Comparison of ENCODE assay signal across 1 cellular context in genomic region chr17:48439473-48439872, GRCh38.
TF ChIP-seq lines count a peak whose summit lies in the region.

No MANE protein-coding gene starts in this region.

TF ChIP-seq in K562, 482 proteins besides CTCF, POLR2A, EP300 and RAD21 (continued from another document and continues in another):
- TF ChIP-seq HMBOX1 (IDR thresholded peaks at IDR 0.05) = no peak
- TF ChIP-seq MYBL2 (IDR thresholded peaks at IDR 0.05; ENCODE audit: low read depth) = no peak
- no peak for TF ChIP-seq MYBL2 (CRISPR knock-in tag; IDR thresholded peaks at IDR 0.05; ENCODE audit: borderline replicate concordance)
- TF ChIP-seq ZNF507 (tag; conservative IDR thresholded peaks at IDR 0.05) = no peak
- no peak for TF ChIP-seq TSHZ1 (CRISPR knock-in tag; IDR thresholded peaks at IDR 0.05)
- no peak for TF ChIP-seq ZC3H8 (IDR thresholded peaks at IDR 0.05)
- TF ChIP-seq CBFA2T2 (conservative IDR thresholded peaks at IDR 0.05) = peak; percentile 61
- TF ChIP-seq IRF1 (CRISPR knock-in tag; IDR thresholded peaks at IDR 0.05; ENCODE audit: borderline replicate concordance) = no peak
- no peak for TF ChIP-seq THAP7 (CRISPR knock-in tag; IDR thresholded peaks at IDR 0.05)
- TF ChIP-seq KLF16 (IDR thresholded peaks at IDR 0.05) = no peak
- no peak for TF ChIP-seq RHOXF2B (CRISPR knock-in tag; conservative IDR thresholded peaks at IDR 0.05)
- no peak for TF ChIP-seq BRF2 (IDR thresholded peaks at IDR 0.05; ENCODE audit: borderline replicate concordance, insufficient read depth, insufficient read length)
- no peak for TF ChIP-seq TAF1 (IDR thresholded peaks at IDR 0.05; ENCODE audit: control insufficient read depth, extremely low read depth, insufficient read depth, low read length, severe bottlenecking)
- TF ChIP-seq HNRNPUL1 (IDR thresholded peaks at IDR 0.05; ENCODE audit: low read length) = no peak
- no peak for TF ChIP-seq ZNF778 (CRISPR knock-in tag; IDR thresholded peaks at IDR 0.05)
- no peak for TF ChIP-seq ZBTB9 (CRISPR knock-in tag; IDR thresholded peaks at IDR 0.05)
- TF ChIP-seq TFE3 (CRISPR knock-in tag; IDR thresholded peaks at IDR 0.05) = no peak
- no peak for TF ChIP-seq CTCFL (IDR thresholded peaks at IDR 0.05; ENCODE audit: borderline replicate concordance, insufficient read depth, low read depth, low read length, poor library complexity, severe bottlenecking)
- TF ChIP-seq SOX6 (IDR thresholded peaks at IDR 0.05) = peak; percentile 56; the same call in 1 of the 2 replicates
- TF ChIP-seq HCFC1 (IDR thresholded peaks at IDR 0.05; ENCODE audit: low read depth, low read length) = no peak
- TF ChIP-seq ZNF316 (IDR thresholded peaks at IDR 0.05) = peak; percentile 31; the same call in 1 of the 2 replicates
- no peak for TF ChIP-seq HBP1 (CRISPR knock-in tag; IDR thresholded peaks at IDR 0.05)
- TF ChIP-seq ZBTB11 (CRISPR knock-in tag; IDR thresholded peaks at IDR 0.05) = no peak
- no peak for TF ChIP-seq ATF4 (CRISPR knock-in tag; IDR thresholded peaks at IDR 0.05)
- no peak for TF ChIP-seq ZKSCAN8 (CRISPR knock-in tag; IDR thresholded peaks at IDR 0.05)
- no peak for TF ChIP-seq SNAPC5 (CRISPR knock-in tag; IDR thresholded peaks at IDR 0.05)
- no peak for TF ChIP-seq RCOR1 (IDR thresholded peaks at IDR 0.05; ENCODE audit: borderline replicate concordance in 1 of 2, low read depth in 2 of 2, low read length in 2 of 2)
- no peak for TF ChIP-seq ZBTB43 (CRISPR knock-in tag; IDR thresholded peaks at IDR 0.05)
- no peak for TF ChIP-seq BRF1 (IDR thresholded peaks at IDR 0.05; ENCODE audit: borderline replicate concordance, extremely low read depth, insufficient read length)
- TF ChIP-seq ZMIZ1 (IDR thresholded peaks at IDR 0.05; ENCODE audit: low read depth in 2 of 2, low read length in 2 of 2) = no peak
